Comparison of ENCODE assay signal across 21 cellular contexts in the genomic region with DNA sequence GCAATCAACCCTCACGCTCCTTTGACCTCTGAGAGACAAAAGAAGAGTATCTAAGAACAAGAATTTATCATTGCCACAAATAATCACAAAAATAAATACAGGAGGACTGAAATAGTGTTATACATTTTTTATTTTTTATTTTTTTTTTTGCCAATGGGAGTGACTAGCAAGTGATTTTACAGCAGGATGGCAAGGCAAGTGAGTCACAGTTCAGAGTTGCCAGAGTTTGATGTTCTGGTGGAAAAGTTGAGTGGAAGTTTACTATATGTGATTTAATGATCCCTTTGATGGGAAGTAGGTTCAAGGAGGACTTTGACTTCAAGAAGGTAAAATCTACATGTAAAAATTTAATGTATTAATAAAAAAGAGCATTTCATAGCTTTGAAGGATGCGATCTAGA.
DNase-seq lines count a peak whose midpoint lies in the region; ATAC-seq and TF ChIP-seq lines count a peak whose summit lies in the region.
"Had no signal": no experiment of that assay in that cellular context is flagged by ENCODE, and none has a peak within 500 bp of the region (broad histone marks: within the 10 kb centered on the region; RNA-seq: fewer than 3 reads in every experiment).

No MANE protein-coding gene starts in this region.

- H3K4me3 Mint-ChIP-seq in GM23338 = no peak overlapping the region
- H3K4me3 Mint-ChIP-seq: CD8-positive, alpha-beta memory T cell; H9; IgD-negative memory B cell had no signal

- H3K9me3 Mint-ChIP-seq in GM23338 = no peaks in the 10 kb centered on the region
- H3K9me3 Mint-ChIP-seq: H9 had no signal

- ATAC-seq in GM23338 (no peak), HG03045 (IDR thresholded peaks at IDR 0.05; ENCODE audit: unreplicated experiment) (no peak), Right ventricle myocardium superior (ENCODE audit: poor library complexity) (no peak)

- H3K9me3 ChIP-seq in SU-DHL-6 (ENCODE audit: insufficient read depth, low read length) = no peaks in the 10 kb centered on the region

- intact Hi-C loops in Right ventricle myocardium superior (cut with DNase I) = no loop called here

- DNase-seq in GM23338 (ENCODE audit: low spot score) = no peak
- peak; percentile 20 for DNase-seq in fibroblast of the aortic adventitia (ENCODE audit: low read depth)
- no peak for DNase-seq in NCI-H69 (lab: John Stamatoyannopoulos, UW)
- DNase-seq in NCI-H82 treated with DMSO at 0.1 percent for 48 hours (lab: John Stamatoyannopoulos, UW; ENCODE audit: unreplicated experiment) = no peak
- DNase-seq in Right ventricle myocardium superior = no peak
- DNase-seq: C1 segment of cervical spinal cord; Calu3; CD8-positive, alpha-beta memory T cell; DMS53; H9; MV-4-11; NCI-H1105 treated with DMSO at 0.1 percent for 48 hours; NCI-H2029 treated with DMSO at 0.1 percent for 48 hours; NCI-H524 treated with DMSO at 0.1 percent for 48 hours; RPMI8226; SHP77 treated with DMSO at 0.1 percent for 48 hours had no signal

- peaks cover 7% of the 10 kb centered on the region; the same call in 2 of the 3 replicates for H3K4me1 Mint-ChIP-seq in GM23338
- H3K4me1 Mint-ChIP-seq: CD8-positive, alpha-beta memory T cell; IgD-negative memory B cell had no signal

- H2AFZ ChIP-seq in GM23338 (0 out of 2 replicates have a peak overlapping the region, but pooled peaks have one; percentile 43), SU-DHL-6 (ENCODE audit: low read depth, low read length, severe bottlenecking) (peak overlapping the region; percentile 43)

- no peaks in the 10 kb centered on the region for H3K27me3 Mint-ChIP-seq in GM23338 (ENCODE audit: insufficient read depth, low read depth, poor library complexity)
- H3K27me3 Mint-ChIP-seq: CD8-positive, alpha-beta memory T cell; IgD-negative memory B cell had no signal

- H3K4me3 ChIP-seq in GM23338 (no peak overlapping the region), SU-DHL-6 (ENCODE audit: insufficient read depth, low read length, poor library complexity, severe bottlenecking) (no peak overlapping the region), fibroblast of the aortic adventitia (ENCODE audit: low read depth, low read length) (no peak overlapping the region)
- H3K4me3 ChIP-seq: SK-N-MC had no signal

- H3K27ac Mint-ChIP-seq in GM23338 = no peak overlapping the region
- H3K27ac Mint-ChIP-seq: CD8-positive, alpha-beta memory T cell; IgD-negative memory B cell had no signal

- H3K4me2 ChIP-seq in GM23338 (no peak overlapping the region), SU-DHL-6 (ENCODE audit: low read depth, low read length, poor library complexity, severe bottlenecking) (no peak overlapping the region)

- H3K27me3 ChIP-seq in GM23338 (ENCODE audit: insufficient read depth) (no peaks in the 10 kb centered on the region), SU-DHL-6 (ENCODE audit: low read length) (no peaks in the 10 kb centered on the region)

- H3K9ac ChIP-seq in SU-DHL-6 (ENCODE audit: low read length) = no peak overlapping the region

- H3K36me3 ChIP-seq in GM23338 (ENCODE audit: insufficient read depth) = no peaks in the 10 kb centered on the region
- no peaks in the 10 kb centered on the region for H3K36me3 ChIP-seq in SU-DHL-6 (ENCODE audit: low read length)

- H3K36me3 Mint-ChIP-seq in GM23338 (ENCODE audit: low read depth) = no peaks in the 10 kb centered on the region
- H3K36me3 Mint-ChIP-seq: CD8-positive, alpha-beta memory T cell; IgD-negative memory B cell had no signal

- H3K27ac ChIP-seq in GM23338 (ENCODE audit: low read depth) (no peak overlapping the region), SU-DHL-6 (ENCODE audit: low read depth, low read length) (no peak overlapping the region)
- H3K27ac ChIP-seq: HL-60, SK-N-MC had no signal

- peaks cover 11% of the 10 kb centered on the region for H3K4me1 ChIP-seq in GM23338 (ENCODE audit: insufficient read depth)

- H3K9me2 ChIP-seq in GM23338 (ENCODE audit: insufficient read depth) (no peaks in the 10 kb centered on the region), SU-DHL-6 (replicated peaks; ENCODE audit: insufficient read depth, low read length) (no peaks in the 10 kb centered on the region)

- TF ChIP-seq CTCF in GM23338 (conservative IDR thresholded peaks at IDR 0.05; ENCODE audit: low read depth in 2 of 2) (no peak), SU-DHL-6 (IDR thresholded peaks at IDR 0.05; ENCODE audit: insufficient read depth, low read length, poor library complexity, severe bottlenecking) (no peak), fibroblast of the aortic adventitia (IDR thresholded peaks at IDR 0.05; ENCODE audit: insufficient read depth, low read length) (no peak)

- H4K20me1 ChIP-seq in GM23338 (replicated peaks; ENCODE audit: insufficient read depth) (no peaks in the 10 kb centered on the region), SU-DHL-6 (ENCODE audit: low read depth, low read length) (no peaks in the 10 kb centered on the region)

- H3F3A ChIP-seq in GM23338 (replicated peaks; ENCODE audit: low read depth) (no peaks in the 10 kb centered on the region), SU-DHL-6 (ENCODE audit: insufficient read depth) (no peaks in the 10 kb centered on the region)

- H3K79me2 ChIP-seq in GM23338 (replicated peaks; ENCODE audit: insufficient read depth) (no peaks in the 10 kb centered on the region), SU-DHL-6 (ENCODE audit: insufficient read depth, low read length) (no peaks in the 10 kb centered on the region)

TF ChIP-seq in GM23338, 12 proteins besides CTCF, POLR2A, EP300 and RAD21 (continues in another document):
- TF ChIP-seq NANOG (IDR thresholded peaks at IDR 0.05; ENCODE audit: borderline replicate concordance) (no peak), EZH2phosphoT487 (IDR thresholded peaks at IDR 0.05; ENCODE audit: unreplicated experiment) (no peak), CREB1 (CRISPR knock-in tag; IDR thresholded peaks at IDR 0.05; ENCODE audit: low read depth) (no peak)
- TF ChIP-seq, protein P1, sequence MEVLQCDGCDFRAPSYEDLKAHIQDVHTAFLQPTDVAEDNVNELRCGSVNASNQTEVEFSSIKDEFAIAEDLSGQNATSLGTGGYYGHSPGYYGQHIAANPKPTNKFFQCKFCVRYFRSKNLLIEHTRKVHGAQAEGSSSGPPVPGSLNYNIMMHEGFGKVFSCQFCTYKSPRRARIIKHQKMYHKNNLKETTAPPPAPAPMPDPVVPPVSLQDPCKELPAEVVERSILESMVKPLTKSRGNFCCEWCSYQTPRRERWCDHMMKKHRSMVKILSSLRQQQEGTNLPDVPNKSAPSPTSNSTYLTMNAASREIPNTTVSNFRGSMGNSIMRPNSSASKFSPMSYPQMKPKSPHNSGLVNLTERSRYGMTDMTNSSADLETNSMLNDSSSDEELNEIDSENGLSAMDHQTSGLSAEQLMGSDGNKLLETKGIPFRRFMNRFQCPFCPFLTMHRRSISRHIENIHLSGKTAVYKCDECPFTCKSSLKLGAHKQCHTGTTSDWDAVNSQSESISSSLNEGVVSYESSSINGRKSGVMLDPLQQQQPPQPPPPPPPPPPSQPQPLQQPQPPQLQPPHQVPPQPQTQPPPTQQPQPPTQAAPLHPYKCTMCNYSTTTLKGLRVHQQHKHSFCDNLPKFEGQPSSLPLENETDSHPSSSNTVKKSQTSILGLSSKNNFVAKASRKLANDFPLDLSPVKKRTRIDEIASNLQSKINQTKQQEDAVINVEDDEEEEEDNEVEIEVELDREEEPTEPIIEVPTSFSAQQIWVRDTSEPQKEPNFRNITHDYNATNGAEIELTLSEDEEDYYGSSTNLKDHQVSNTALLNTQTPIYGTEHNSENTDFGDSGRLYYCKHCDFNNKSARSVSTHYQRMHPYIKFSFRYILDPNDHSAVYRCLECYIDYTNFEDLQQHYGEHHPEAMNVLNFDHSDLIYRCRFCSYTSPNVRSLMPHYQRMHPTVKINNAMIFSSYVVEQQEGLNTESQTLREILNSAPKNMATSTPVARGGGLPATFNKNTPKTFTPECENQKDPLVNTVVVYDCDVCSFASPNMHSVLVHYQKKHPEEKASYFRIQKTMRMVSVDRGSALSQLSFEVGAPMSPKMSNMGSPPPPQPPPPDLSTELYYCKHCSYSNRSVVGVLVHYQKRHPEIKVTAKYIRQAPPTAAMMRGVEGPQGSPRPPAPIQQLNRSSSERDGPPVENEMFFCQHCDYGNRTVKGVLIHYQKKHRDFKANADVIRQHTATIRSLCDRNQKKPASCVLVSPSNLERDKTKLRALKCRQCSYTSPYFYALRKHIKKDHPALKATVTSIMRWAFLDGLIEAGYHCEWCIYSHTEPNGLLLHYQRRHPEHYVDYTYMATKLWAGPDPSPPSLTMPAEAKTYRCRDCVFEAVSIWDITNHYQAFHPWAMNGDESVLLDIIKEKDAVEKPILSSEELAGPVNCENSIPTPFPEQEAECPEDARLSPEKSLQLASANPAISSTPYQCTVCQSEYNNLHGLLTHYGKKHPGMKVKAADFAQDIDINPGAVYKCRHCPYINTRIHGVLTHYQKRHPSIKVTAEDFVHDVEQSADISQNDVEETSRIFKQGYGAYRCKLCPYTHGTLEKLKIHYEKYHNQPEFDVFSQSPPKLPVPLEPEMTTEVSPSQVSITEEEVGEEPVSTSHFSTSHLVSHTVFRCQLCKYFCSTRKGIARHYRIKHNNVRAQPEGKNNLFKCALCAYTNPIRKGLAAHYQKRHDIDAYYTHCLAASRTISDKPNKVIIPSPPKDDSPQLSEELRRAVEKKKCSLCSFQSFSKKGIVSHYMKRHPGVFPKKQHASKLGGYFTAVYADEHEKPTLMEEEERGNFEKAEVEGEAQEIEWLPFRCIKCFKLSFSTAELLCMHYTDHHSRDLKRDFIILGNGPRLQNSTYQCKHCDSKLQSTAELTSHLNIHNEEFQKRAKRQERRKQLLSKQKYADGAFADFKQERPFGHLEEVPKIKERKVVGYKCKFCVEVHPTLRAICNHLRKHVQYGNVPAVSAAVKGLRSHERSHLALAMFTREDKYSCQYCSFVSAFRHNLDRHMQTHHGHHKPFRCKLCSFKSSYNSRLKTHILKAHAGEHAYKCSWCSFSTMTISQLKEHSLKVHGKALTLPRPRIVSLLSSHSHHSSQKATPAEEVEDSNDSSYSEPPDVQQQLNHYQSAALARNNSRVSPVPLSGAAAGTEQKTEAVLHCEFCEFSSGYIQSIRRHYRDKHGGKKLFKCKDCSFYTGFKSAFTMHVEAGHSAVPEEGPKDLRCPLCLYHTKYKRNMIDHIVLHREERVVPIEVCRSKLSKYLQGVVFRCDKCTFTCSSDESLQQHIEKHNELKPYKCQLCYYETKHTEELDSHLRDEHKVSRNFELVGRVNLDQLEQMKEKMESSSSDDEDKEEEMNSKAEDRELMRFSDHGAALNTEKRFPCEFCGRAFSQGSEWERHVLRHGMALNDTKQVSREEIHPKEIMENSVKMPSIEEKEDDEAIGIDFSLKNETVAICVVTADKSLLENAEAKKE (CRISPR knock-in tag; IDR thresholded peaks at IDR 0.05) = no peak
